ENCODE assay signal across 1 cellular context in the genomic region with DNA sequence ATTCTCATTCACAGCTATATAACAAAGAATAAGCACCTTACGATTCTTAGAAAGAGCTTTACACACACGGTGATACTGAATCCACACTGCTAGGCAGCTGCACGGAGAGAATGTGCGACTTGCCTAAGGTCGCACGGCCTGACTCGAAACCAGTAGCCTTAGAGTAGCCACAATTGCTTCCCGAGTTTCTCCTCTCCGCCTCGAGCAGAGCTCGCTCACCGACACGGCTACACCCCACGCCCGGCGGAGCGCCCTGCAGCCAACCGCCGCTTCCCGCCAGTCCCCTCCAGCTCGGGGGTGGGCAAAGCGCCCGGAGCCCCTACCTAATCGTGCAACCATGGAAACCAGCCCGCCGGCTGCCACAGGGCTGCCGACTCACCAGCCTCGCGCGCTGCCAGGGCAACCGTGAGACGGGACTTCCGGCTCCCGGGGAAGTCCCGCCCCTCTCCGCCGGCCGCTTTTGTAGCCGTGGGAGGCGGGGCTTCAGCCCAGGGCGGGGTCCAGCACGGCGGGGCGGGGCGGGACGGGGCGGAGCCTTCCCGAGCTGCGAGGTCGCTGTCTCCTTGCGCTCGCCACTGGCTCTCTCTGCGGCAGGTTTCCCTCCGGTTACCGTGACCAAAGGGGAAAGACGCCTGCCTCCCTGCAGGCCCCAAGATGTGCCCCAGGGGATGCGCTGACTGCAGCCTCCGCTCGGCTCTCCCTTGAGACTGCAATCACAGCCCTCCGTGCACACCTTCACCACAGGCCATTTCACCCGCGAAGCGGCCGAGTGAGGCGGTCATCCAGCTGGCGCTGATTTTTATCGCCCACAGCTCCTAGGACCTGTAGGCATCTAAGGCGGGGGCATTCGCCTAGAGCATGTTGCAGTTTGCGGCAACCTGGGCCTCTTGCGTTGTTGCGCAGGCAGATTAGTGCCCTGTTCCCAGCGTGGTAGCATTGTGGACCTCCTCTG.
TF ChIP-seq lines count a peak whose summit lies in the region.

No MANE protein-coding gene starts in this region.

TF ChIP-seq in K562, 482 proteins besides CTCF, POLR2A, EP300 and RAD21 (continued from another document):
- TF ChIP-seq, protein P1, sequence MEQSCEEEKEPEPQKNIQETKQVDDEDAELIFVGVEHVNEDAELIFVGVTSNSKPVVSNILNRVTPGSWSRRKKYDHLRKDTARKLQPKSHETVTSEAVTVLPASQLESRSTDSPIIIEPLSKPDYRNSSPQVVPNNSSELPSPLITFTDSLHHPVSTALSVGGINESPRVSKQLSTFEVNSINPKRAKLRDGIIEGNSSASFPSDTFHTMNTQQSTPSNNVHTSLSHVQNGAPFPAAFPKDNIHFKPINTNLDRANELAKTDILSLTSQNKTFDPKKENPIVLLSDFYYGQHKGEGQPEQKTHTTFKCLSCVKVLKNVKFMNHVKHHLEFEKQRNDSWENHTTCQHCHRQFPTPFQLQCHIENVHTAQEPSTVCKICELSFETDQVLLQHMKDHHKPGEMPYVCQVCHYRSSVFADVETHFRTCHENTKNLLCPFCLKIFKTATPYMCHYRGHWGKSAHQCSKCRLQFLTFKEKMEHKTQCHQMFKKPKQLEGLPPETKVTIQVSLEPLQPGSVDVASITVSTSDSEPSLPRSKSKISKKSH (CRISPR knock-in tag; IDR thresholded peaks at IDR 0.05), result no peak
- TF ChIP-seq ZNF717 (CRISPR knock-in tag; IDR thresholded peaks at IDR 0.05) (peak; percentile 83; the same call in 1 of the 2 replicates), MAZ (CRISPR knock-in tag; conservative IDR thresholded peaks at IDR 0.05 in 1 of 2, IDR thresholded peaks at IDR 0.05 in 1 of 2) (peak; percentile 53 to 73; a peak in 3 of 4 replicates), ZNF589 (CRISPR knock-in tag; IDR thresholded peaks at IDR 0.05; ENCODE audit: low read depth) (no peak), JUND (IDR thresholded peaks at IDR 0.05; ENCODE audit: borderline replicate concordance, low read depth, low read length) (0 out of 2 replicates have a peak, but pooled peaks have one; percentile 16), JUND (tag; IDR thresholded peaks at IDR 0.05; ENCODE audit: borderline replicate concordance, low read depth, low read length) (no peak), HMG20B (CRISPR knock-in tag; IDR thresholded peaks at IDR 0.05) (peak; percentile 88; the same call in 1 of the 2 replicates), ZNF695 (CRISPR knock-in tag; IDR thresholded peaks at IDR 0.05) (0 out of 2 replicates have a peak, but pooled peaks have one; percentile 24), POLR2AphosphoS5 (IDR thresholded peaks at IDR 0.05; ENCODE audit: control insufficient read depth, insufficient read depth, low read depth, low read length) (peak; percentile 68; the same call in 1 of the 2 replicates), ZNF3 (CRISPR knock-in tag; IDR thresholded peaks at IDR 0.05) (peak; percentile 67; the same call in 1 of the 2 replicates), TGIF2 (CRISPR knock-in tag; IDR thresholded peaks at IDR 0.05) (no peak), SMAD1 (IDR thresholded peaks at IDR 0.05; ENCODE audit: low read depth, low read length, partially characterized antibody) (no peak), ZNF347 (CRISPR knock-in tag; IDR thresholded peaks at IDR 0.05; ENCODE audit: low read depth) (no peak), ZSCAN32 (CRISPR knock-in tag; IDR thresholded peaks at IDR 0.05) (0 out of 2 replicates have a peak, but pooled peaks have one; percentile 29), CBFA2T3 (IDR thresholded peaks at IDR 0.05) (0 out of 2 replicates have a peak, but pooled peaks have one; percentile 7), ZNF311 (CRISPR knock-in tag; IDR thresholded peaks at IDR 0.05) (no peak), RCOR1 (IDR thresholded peaks at IDR 0.05; ENCODE audit: borderline replicate concordance in 1 of 2, low read depth in 2 of 2, low read length in 2 of 2) (peak in 1 of 2 experiments; percentile 25; a peak in 1 of 4 replicates), HCFC1 (IDR thresholded peaks at IDR 0.05; ENCODE audit: low read depth, low read length) (peak; percentile 24; the same call in 1 of the 2 replicates), TBP (optimal IDR thresholded peaks at IDR 0.05; ENCODE audit: low read depth, low read length) (peak; percentile 85)
- TF ChIP-seq, protein P2, sequence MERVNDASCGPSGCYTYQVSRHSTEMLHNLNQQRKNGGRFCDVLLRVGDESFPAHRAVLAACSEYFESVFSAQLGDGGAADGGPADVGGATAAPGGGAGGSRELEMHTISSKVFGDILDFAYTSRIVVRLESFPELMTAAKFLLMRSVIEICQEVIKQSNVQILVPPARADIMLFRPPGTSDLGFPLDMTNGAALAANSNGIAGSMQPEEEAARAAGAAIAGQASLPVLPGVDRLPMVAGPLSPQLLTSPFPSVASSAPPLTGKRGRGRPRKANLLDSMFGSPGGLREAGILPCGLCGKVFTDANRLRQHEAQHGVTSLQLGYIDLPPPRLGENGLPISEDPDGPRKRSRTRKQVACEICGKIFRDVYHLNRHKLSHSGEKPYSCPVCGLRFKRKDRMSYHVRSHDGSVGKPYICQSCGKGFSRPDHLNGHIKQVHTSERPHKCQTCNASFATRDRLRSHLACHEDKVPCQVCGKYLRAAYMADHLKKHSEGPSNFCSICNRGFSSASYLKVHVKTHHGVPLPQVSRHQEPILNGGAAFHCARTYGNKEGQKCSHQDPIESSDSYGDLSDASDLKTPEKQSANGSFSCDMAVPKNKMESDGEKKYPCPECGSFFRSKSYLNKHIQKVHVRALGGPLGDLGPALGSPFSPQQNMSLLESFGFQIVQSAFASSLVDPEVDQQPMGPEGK (CRISPR knock-in tag; IDR thresholded peaks at IDR 0.05; ENCODE audit: borderline replicate concordance), result peak; percentile 71; the same call in 1 of the 2 replicates
- TF ChIP-seq, protein P3, sequence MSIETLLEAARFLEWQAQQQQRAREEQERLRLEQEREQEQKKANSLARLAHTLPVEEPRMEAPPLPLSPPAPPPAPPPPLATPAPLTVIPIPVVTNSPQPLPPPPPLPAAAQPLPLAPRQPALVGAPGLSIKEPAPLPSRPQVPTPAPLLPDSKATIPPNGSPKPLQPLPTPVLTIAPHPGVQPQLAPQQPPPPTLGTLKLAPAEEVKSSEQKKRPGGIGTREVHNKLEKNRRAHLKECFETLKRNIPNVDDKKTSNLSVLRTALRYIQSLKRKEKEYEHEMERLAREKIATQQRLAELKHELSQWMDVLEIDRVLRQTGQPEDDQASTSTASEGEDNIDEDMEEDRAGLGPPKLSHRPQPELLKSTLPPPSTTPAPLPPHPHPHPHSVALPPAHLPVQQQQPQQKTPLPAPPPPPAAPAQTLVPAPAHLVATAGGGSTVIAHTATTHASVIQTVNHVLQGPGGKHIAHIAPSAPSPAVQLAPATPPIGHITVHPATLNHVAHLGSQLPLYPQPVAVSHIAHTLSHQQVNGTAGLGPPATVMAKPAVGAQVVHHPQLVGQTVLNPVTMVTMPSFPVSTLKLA (conservative IDR thresholded peaks at IDR 0.05), result peak in 1 of 2 experiments; percentile 75; a peak in 3 of 4 replicates
- TF ChIP-seq, protein P4, sequence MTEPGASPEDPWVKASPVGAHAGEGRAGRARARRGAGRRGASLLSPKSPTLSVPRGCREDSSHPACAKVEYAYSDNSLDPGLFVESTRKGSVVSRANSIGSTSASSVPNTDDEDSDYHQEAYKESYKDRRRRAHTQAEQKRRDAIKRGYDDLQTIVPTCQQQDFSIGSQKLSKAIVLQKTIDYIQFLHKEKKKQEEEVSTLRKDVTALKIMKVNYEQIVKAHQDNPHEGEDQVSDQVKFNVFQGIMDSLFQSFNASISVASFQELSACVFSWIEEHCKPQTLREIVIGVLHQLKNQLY (CRISPR knock-in tag; conservative IDR thresholded peaks at IDR 0.05), result peak in 1 of 2 experiments; percentile 73; a peak in 1 of 4 replicates
